In genomic region chr5:64807505-64807904, GRCh38 we compare ENCODE assay signal across 24 cellular contexts.
DNase-seq lines count a peak whose midpoint lies in the region; ATAC-seq lines count a peak whose summit lies in the region.
"Had no signal": no experiment of that assay in that cellular context is flagged by ENCODE, and none has a peak within 500 bp of the region (broad histone marks: within the 10 kb centered on the region; RNA-seq: fewer than 3 reads in every experiment).

No MANE protein-coding gene starts in this region.

- DNase-seq in DMS53 treated with DMSO at 0.1 percent for 48 hours (lab: John Stamatoyannopoulos, UW; ENCODE audit: unreplicated experiment), result peak; percentile 89
- DNase-seq in NCI-H2029 (lab: John Stamatoyannopoulos, UW), result peak; percentile 61
- peak; percentile 6 for DNase-seq in epithelial cell of prostate (ENCODE audit: low read depth, low spot score)
- DNase-seq in stimulated activated CD4-positive, alpha-beta T cell treated with anti-CD3 and anti-CD28 coated beads, Interleukin-4, amount 100 ng/mL, for 4 hours, result no peak
- no peak for DNase-seq in cortex of kidney (lab: John Stamatoyannopoulos, UW)
- no peak for DNase-seq in NOMO-1 (lab: John Stamatoyannopoulos, UW; ENCODE audit: unreplicated experiment in 2 of 2)
- DNase-seq: activated CD4-positive, alpha-beta T cell treated with anti-CD3 and anti-CD28 coated beads, Interleukin-2, amount 50 U/mL, for 4 hours; activated naive CD4-positive, alpha-beta T cell treated with anti-CD3 and anti-CD28 coated beads for 36 hours; anterior cingulate cortex; CD4-positive, alpha-beta T cell; gastrocnemius medialis; GOT3; MG63; NCI-H1436 treated with DMSO at 0.1 percent for 48 hours; right cardiac atrium; stimulated activated CD4-positive, alpha-beta T cell treated with anti-CD3 and anti-CD28 coated beads, Interleukin-15, amount 100 ng/mL, for 24 hours; stimulated activated naive CD4-positive, alpha-beta T cell; thyroid gland; WERI-Rb-1 had no signal

- peaks cover 7% of the 10 kb centered on the region for H3K4me1 ChIP-seq in mucosa of stomach (ENCODE audit: control insufficient read depth, insufficient read depth, low read length)
- H3K4me1 ChIP-seq: gastrocnemius medialis, SJSA1, thyroid gland had no signal

- H3K27me3 ChIP-seq in mucosa of stomach (ENCODE audit: control insufficient read depth, insufficient read depth, low read length), result no peaks in the 10 kb centered on the region
- H3K27me3 ChIP-seq: gastrocnemius medialis, MG63, SJSA1, thyroid gland had no signal

- H3K27ac ChIP-seq in epithelial cell of prostate, result no peak overlapping the region
- H3K27ac ChIP-seq: coronary artery, gastrocnemius medialis, SJSA1, WERI-Rb-1 had no signal

- H3K9ac ChIP-seq in mucosa of stomach (ENCODE audit: low read length), result peak overlapping the region; percentile 23

- no peak overlapping the region for H3K4me3 ChIP-seq in mucosa of stomach (ENCODE audit: low read length)
- H3K4me3 ChIP-seq: coronary artery, gastrocnemius medialis, MG63, SJSA1, thyroid gland had no signal

- H3K9me3 ChIP-seq in mucosa of stomach (ENCODE audit: control insufficient read depth, low read length), result no peaks in the 10 kb centered on the region
- H3K9me3 ChIP-seq: gastrocnemius medialis, MG63, SJSA1, thyroid gland had no signal

- no peaks in the 10 kb centered on the region for H3K36me3 ChIP-seq in mucosa of stomach (ENCODE audit: control insufficient read depth, insufficient read depth, low read length)
- H3K36me3 ChIP-seq: SJSA1, thyroid gland, WERI-Rb-1 had no signal

- ATAC-seq in GM18861 (IDR thresholded peaks at IDR 0.05; ENCODE audit: unreplicated experiment), result no peak
- ATAC-seq: gastrocnemius medialis, Panc1, right cardiac atrium had no signal

Comparison
In these comparisons a context has a peak if more than half of its experiments do, and no peak if none do; other contexts are left out.
1. DNase-seq: peak in DMS53 treated with DMSO at 0.1 percent for 48 hours (single experiment), NCI-H2029 (single experiment) and epithelial cell of prostate (single experiment); none in stimulated activated CD4-positive, alpha-beta T cell treated with anti-CD3 and anti-CD28 coated beads, Interleukin-4, amount 100 ng/mL, for 4 hours (0 of 2), cortex of kidney (single experiment) and NOMO-1 (0 of 2).